18 cellular contexts compared by ENCODE assay signal in genomic region chr17:17353625-17354484, GRCh38. TPM values are rescaled to one million over a fixed set of nuclear protein-coding genes. Genes with fewer than 3 reads are reported as not detected.
A peak's percentile ranks its signal among the peaks of the same experiment; 100 is the strongest.
DNase-seq lines count a peak whose midpoint lies in the region; ATAC-seq, FAIRE-seq and TF ChIP-seq lines count a peak whose summit lies in the region.
"Had no signal": no experiment of that assay in that cellular context is flagged by ENCODE, and none has a peak within 500 bp of the region (broad histone marks: within the 10 kb centered on the region; RNA-seq: fewer than 3 reads in every experiment).

No MANE protein-coding gene starts in this region.

- peaks cover 3 to 6% of the 10 kb centered on the region in 2 donors for H3K27me3 Mint-ChIP-seq in natural killer cell treated with Interleukin-12 subunit alpha and Interleukin-12 subunit beta and Interleukin-15 and Interleukin-18, amount 100 ng/mL, for 72 hours
- no peaks in the 10 kb centered on the region for H3K27me3 Mint-ChIP-seq in natural killer cell (ENCODE audit: low read depth in 2 of 2)
- H3K27me3 Mint-ChIP-seq: CD4-positive, CD25-positive, alpha-beta regulatory T cell had no signal

- TF ChIP-seq POLR2A in H1 (IDR thresholded peaks at IDR 0.05; ENCODE audit: control extremely low read depth in 1 of 2, low read depth in 2 of 2, low read length in 2 of 2), result no peak

- TF ChIP-seq EP300 in H1 (IDR thresholded peaks at IDR 0.05; ENCODE audit: borderline replicate concordance in 1 of 2, low read depth in 2 of 2, low read length in 2 of 2), result no peak

- H3K4me1 Mint-ChIP-seq in natural killer cell treated with Interleukin-12 subunit alpha and Interleukin-12 subunit beta and Interleukin-15 and Interleukin-18, amount 100 ng/mL, for 72 hours (ENCODE audit: low read depth in 2 of 2), result peaks cover 0 to 5% of the 10 kb centered on the region in 2 donors
- H3K4me1 Mint-ChIP-seq in natural killer cell, result no peaks in the 10 kb centered on the region

- H3K79me1 ChIP-seq in H1 (ENCODE audit: low read depth, low read length) (no peaks in the 10 kb centered on the region), trophoblast cell (ENCODE audit: low read length) (peaks cover 5% of the 10 kb centered on the region)

- H2BK12ac ChIP-seq in H1 (ENCODE audit: low read depth, low read length) (no peak overlapping the region), trophoblast cell (ENCODE audit: low read length) (no peak overlapping the region)

- H3K36me3 Mint-ChIP-seq in natural killer cell treated with Interleukin-12 subunit alpha and Interleukin-12 subunit beta and Interleukin-15 and Interleukin-18, amount 100 ng/mL, for 72 hours, result no peaks in the 10 kb centered on the region
- no peaks in the 10 kb centered on the region for H3K36me3 Mint-ChIP-seq in natural killer cell
- H3K36me3 Mint-ChIP-seq: CD4-positive, CD25-positive, alpha-beta regulatory T cell had no signal

- no peak overlapping the region; the same call in 1 of the 2 replicates for H2BK20ac ChIP-seq in H1 (ENCODE audit: low read length)

- 0 out of 2 replicates have a peak overlapping the region, but pooled peaks have one; percentile 11 for H4K8ac ChIP-seq in H1 (ENCODE audit: extremely low read depth, insufficient read depth, low read length)
- no peak overlapping the region for H4K8ac ChIP-seq in trophoblast cell (ENCODE audit: low read depth, low read length)

- H2BK120ac ChIP-seq in H1 (replicated peaks; ENCODE audit: low read depth, low read length) (no peak overlapping the region), trophoblast cell (ENCODE audit: insufficient read depth, low read length, poor library complexity) (no peak overlapping the region)

- no peak for ATAC-seq in natural killer cell treated with Interleukin-12 subunit alpha and Interleukin-12 subunit beta and Interleukin-15 and Interleukin-18, amount 100 ng/mL, for 72 hours
- ATAC-seq in natural killer cell, result no peak
- no peak for ATAC-seq in GM18909 (IDR thresholded peaks at IDR 0.05; ENCODE audit: poor library complexity, unreplicated experiment)
- ATAC-seq in lower lobe of right lung, result no peak
- ATAC-seq in PC-3, result no peak
- ATAC-seq: Panc1 had no signal

- POLR2A ChIA-PET in H1 (lab: Charles Lee; ENCODE audit: partially characterized antibody) (interaction anchor here (1.0 to 2.3 kb wide), 3 partner anchors 141 to 143 kb away, joined by 3 to 13 read pairs (median 5); partner anchors contain the start of gene RASD1), PC-3 (lab: Charles Lee; ENCODE audit: unreplicated experiment) (no interaction called here)

- H3K23ac ChIP-seq in H1 (ENCODE audit: insufficient read length), result no peak overlapping the region
- no peak overlapping the region for H3K23ac ChIP-seq in trophoblast cell (ENCODE audit: low read length)

- TF ChIP-seq CTCF in natural killer cell (IDR thresholded peaks at IDR 0.05) (no peak), H1 (IDR thresholded peaks at IDR 0.05; ENCODE audit: control extremely low read depth in 1 of 3, insufficient read depth in 1 of 3, low read depth in 1 of 3, low read length in 3 of 3) (no peak), lower lobe of right lung (IDR thresholded peaks at IDR 0.05) (no peak), PC-3 (conservative IDR thresholded peaks at IDR 0.05; ENCODE audit: low read depth, low read length) (no peak)

- 87% methylated on average over 14 of the region's 15 CpGs; no CpG with 5 or more reads in 1 of the 2 experiments for WGBS in H1 (ENCODE audit: extremely low coverage in 1 of 2, insufficient coverage in 1 of 2, insufficient read length in 1 of 2, insufficient replicate concordance in 2 of 2, low coverage in 1 of 2, low lambda C conversion rate in 2 of 2, missing lambda C conversion rate in 1 of 2), 2 experiments
- WGBS in trophoblast cell (ENCODE audit: extremely low coverage, insufficient coverage, insufficient read length), result no CpG with 5 or more reads among the region's 15 CpGs

- H2AFZ ChIP-seq in H1 (ENCODE audit: low read length) (no peak overlapping the region), trophoblast cell (ENCODE audit: insufficient read depth, low read length, poor library complexity) (no peak overlapping the region), PC-3 (ENCODE audit: low read length) (no peak overlapping the region)

- no peak for FAIRE-seq in H1 (lab: Jason Lieb, UNC)

- no peak overlapping the region for H4K5ac ChIP-seq in H1 (ENCODE audit: insufficient read length, low read depth, low read length)

- no peaks in the 10 kb centered on the region for H3K27me3 ChIP-seq in H1 (replicated peaks in 1 of 4; ENCODE audit: control insufficient read depth in 3 of 4, extremely low read depth in 1 of 4, insufficient read depth in 3 of 4, low read length in 3 of 4)
- no peaks in the 10 kb centered on the region for H3K27me3 ChIP-seq in trophoblast cell (ENCODE audit: insufficient read depth, low read length)
- H3K27me3 ChIP-seq in lower lobe of right lung (ENCODE audit: low read depth), result no peaks in the 10 kb centered on the region
- H3K27me3 ChIP-seq in PC-3 (ENCODE audit: low read length), result no peaks in the 10 kb centered on the region

- H3K4me1 ChIP-seq in H1 (replicated peaks in 1 of 4; ENCODE audit: control insufficient read depth in 3 of 4, insufficient read depth in 4 of 4, low read length in 3 of 4), result peaks cover 0 to 18% (median 9%) of the 10 kb centered on the region in 4 experiments; a peak in 5 of 7 replicates
- H3K4me1 ChIP-seq in trophoblast cell (ENCODE audit: control insufficient read depth in 1 of 2, insufficient read depth in 2 of 2, low read length in 2 of 2), result peaks cover 27 to 28% of the 10 kb centered on the region in 2 experiments
- peaks cover 10% of the 10 kb centered on the region for H3K4me1 ChIP-seq in lower lobe of right lung
- H3K4me1 ChIP-seq in PC-3 (ENCODE audit: insufficient read depth, low read length), result peaks cover 7% of the 10 kb centered on the region; the same call in 1 of the 2 replicates

- H4K91ac ChIP-seq in H1 (replicated peaks; ENCODE audit: insufficient read length, low read length) (no peak overlapping the region), trophoblast cell (ENCODE audit: low read depth, low read length) (no peak overlapping the region)

- no peak overlapping the region for H2BK5ac ChIP-seq in H1 (ENCODE audit: low read depth, low read length)
- no peak overlapping the region for H2BK5ac ChIP-seq in trophoblast cell (ENCODE audit: low read depth, low read length, poor library complexity)

- H3K36me3 ChIP-seq in H1 (ENCODE audit: control insufficient read depth in 2 of 4, insufficient read depth in 4 of 4, low read length in 3 of 4), result no peaks in the 10 kb centered on the region
- no peaks in the 10 kb centered on the region for H3K36me3 ChIP-seq in trophoblast cell (ENCODE audit: control insufficient read depth in 1 of 2, insufficient read depth in 2 of 2, low read length in 2 of 2)
- no peaks in the 10 kb centered on the region for H3K36me3 ChIP-seq in lower lobe of right lung
- no peaks in the 10 kb centered on the region for H3K36me3 ChIP-seq in PC-3 (ENCODE audit: low read depth, low read length)

- H3K9me2 ChIP-seq in PC-3 (replicated peaks; ENCODE audit: low read length), result no peaks in the 10 kb centered on the region

- CTCF ChIA-PET in H1 (lab: Charles Lee; ENCODE audit: partially characterized antibody) (interaction anchor here (0.6 to 8.0 kb wide), 30 partner anchors 10 to 372 kb away, joined by 3 to 94 read pairs (median 8); partner anchors contain the start of gene RASD1), PC-3 (lab: Charles Lee) (interaction anchor here (0.6 to 1.1 kb wide), 2 partner anchors 73 to 208 kb away, joined by 3 to 5 read pairs; no protein-coding TSS in a partner anchor)

- no peak for TF ChIP-seq RAD21 in H1 (IDR thresholded peaks at IDR 0.05 in 1 of 2, conservative IDR thresholded peaks at IDR 0.05 in 1 of 2; ENCODE audit: low read depth in 2 of 2, low read length in 2 of 2)

- H3K4me3 Mint-ChIP-seq in natural killer cell treated with Interleukin-12 subunit alpha and Interleukin-12 subunit beta and Interleukin-15 and Interleukin-18, amount 100 ng/mL, for 72 hours, result no peak overlapping the region
- H3K4me3 Mint-ChIP-seq in natural killer cell, result no peak overlapping the region
- H3K4me3 Mint-ChIP-seq: CD4-positive, CD25-positive, alpha-beta regulatory T cell had no signal

- H3K14ac ChIP-seq in H1 (ENCODE audit: insufficient read length), result no peak overlapping the region
- H3K14ac ChIP-seq in trophoblast cell (ENCODE audit: low read length), result no peak overlapping the region

- H3K4me2 ChIP-seq in H1 (ENCODE audit: insufficient read depth in 1 of 2, low read depth in 2 of 2, low read length in 2 of 2), result no peak overlapping the region
- H3K4me2 ChIP-seq in trophoblast cell (ENCODE audit: low read length), result no peak overlapping the region
- H3K4me2 ChIP-seq in PC-3 (ENCODE audit: low read length), result no peak overlapping the region

- no peak overlapping the region for H3K56ac ChIP-seq in H1 (replicated peaks; ENCODE audit: insufficient read length, low read depth, low read length)

- H3K4me3 ChIP-seq in H1 (ENCODE audit: extremely low read depth in 1 of 4, insufficient read depth in 2 of 4, low read depth in 3 of 4, low read length in 4 of 4) (no peak overlapping the region), trophoblast cell (ENCODE audit: low read depth, low read length) (no peak overlapping the region), lower lobe of right lung (no peak overlapping the region), PC-3 (ENCODE audit: low read length) (no peak overlapping the region)

- no peak overlapping the region for H2AK5ac ChIP-seq in H1 (ENCODE audit: low read depth, low read length)
- H2AK5ac ChIP-seq in trophoblast cell (ENCODE audit: low read length), result peak overlapping the region; percentile 35

- no peak overlapping the region for H3K4ac ChIP-seq in H1 (replicated peaks; ENCODE audit: insufficient read length, low read depth, low read length)
- H3K4ac ChIP-seq in trophoblast cell (ENCODE audit: low read depth, low read length), result no peak overlapping the region

- no peaks in the 10 kb centered on the region for H3K23me2 ChIP-seq in H1 (ENCODE audit: low read depth, low read length)

- H3K27ac Mint-ChIP-seq in natural killer cell treated with Interleukin-12 subunit alpha and Interleukin-12 subunit beta and Interleukin-15 and Interleukin-18, amount 100 ng/mL, for 72 hours, result no peak overlapping the region
- H3K27ac Mint-ChIP-seq in natural killer cell, result no peak overlapping the region
- H3K27ac Mint-ChIP-seq: CD4-positive, CD25-positive, alpha-beta regulatory T cell had no signal

- 0 out of 2 replicates have a peak overlapping the region, but pooled peaks have one; percentile 72 for H2BK15ac ChIP-seq in H1 (ENCODE audit: low read length)

- H3K9me3 ChIP-seq in H1 (ENCODE audit: insufficient read depth in 2 of 2, low read depth in 1 of 2, low read length in 1 of 2) (no peaks in the 10 kb centered on the region), trophoblast cell (ENCODE audit: insufficient read depth, low read depth, low read length) (no peaks in the 10 kb centered on the region), lower lobe of right lung (no peaks in the 10 kb centered on the region), PC-3 (ENCODE audit: low read length) (no peaks in the 10 kb centered on the region)

- no peaks in the 10 kb centered on the region for H3K79me2 ChIP-seq in H1 (ENCODE audit: control insufficient read depth in 1 of 2, insufficient read depth in 2 of 2, low read length in 2 of 2)
- no peaks in the 10 kb centered on the region for H3K79me2 ChIP-seq in trophoblast cell (ENCODE audit: control insufficient read depth, insufficient read depth, low read length, poor library complexity)
- no peaks in the 10 kb centered on the region for H3K79me2 ChIP-seq in PC-3 (ENCODE audit: low read length)

- DNase-seq in natural killer cell treated with Interleukin-12 subunit alpha and Interleukin-12 subunit beta and Interleukin-15 and Interleukin-18, amount 100 ng/mL, for 72 hours (ENCODE audit: low spot score), result peak; percentile 45
- DNase-seq in natural killer cell, result no peak
- no peak for DNase-seq in H1 (ENCODE audit: low read depth in 1 of 2, low spot score in 2 of 2)
- no peak for DNase-seq in trophoblast cell
- no peak for DNase-seq in lower lobe of right lung
- DNase-seq in PC-3, result no peak
- DNase-seq: ACHN; Calu3; CD4-positive, CD25-positive, alpha-beta regulatory T cell; DND-41; GF-D8; Karpas-422; MM.1S; NCI-H1105 treated with DMSO at 0.1 percent for 48 hours; NCI-H187 treated with DMSO at 0.1 percent for 48 hours; NCI-H774 had no signal

- H4K20me1 ChIP-seq in H1 (replicated peaks in 1 of 2; ENCODE audit: control insufficient read depth in 1 of 2, insufficient read depth in 2 of 2, low read length in 2 of 2) (no peaks in the 10 kb centered on the region), PC-3 (ENCODE audit: low read length) (no peaks in the 10 kb centered on the region)

- H4K12ac ChIP-seq in trophoblast cell (ENCODE audit: low read depth, low read length), result no peak overlapping the region

- BruUV-seq in PC-3 (replicated peaks; lab: Mats Ljungman, UMichigan), result no TSS peak

- H3K9me3 Mint-ChIP-seq in natural killer cell treated with Interleukin-12 subunit alpha and Interleukin-12 subunit beta and Interleukin-15 and Interleukin-18, amount 100 ng/mL, for 72 hours, result no peaks in the 10 kb centered on the region
- H3K9me3 Mint-ChIP-seq in natural killer cell, result no peaks in the 10 kb centered on the region

- H3K9ac ChIP-seq in H1 (replicated peaks in 1 of 4; ENCODE audit: extremely low read depth in 1 of 4, low read depth in 3 of 4, low read length in 3 of 4), result no peak overlapping the region; a peak in 1 of 7 replicates
- H3K9ac ChIP-seq in trophoblast cell (ENCODE audit: low read length), result no peak overlapping the region
- no peak overlapping the region for H3K9ac ChIP-seq in PC-3 (ENCODE audit: low read length)

- H3K27ac ChIP-seq in H1 (ENCODE audit: low read depth, low read length) (no peak overlapping the region), trophoblast cell (ENCODE audit: low read depth, low read length) (no peak overlapping the region), lower lobe of right lung (no peak overlapping the region), PC-3 (ENCODE audit: low read length) (no peak overlapping the region)

- intact Hi-C loops in natural killer cell (cut with micrococcal nuclease), result no loop called here
- intact Hi-C loops in lower lobe of right lung (cut with DNase I), result no loop called here
- intact Hi-C loops in PC-3 (cut with micrococcal nuclease), result no loop called here

- H3K18ac ChIP-seq in H1 (ENCODE audit: extremely low read depth, low read length), result no peak overlapping the region
- H3K18ac ChIP-seq in trophoblast cell (ENCODE audit: low read length), result no peak overlapping the region

- H3F3A ChIP-seq in PC-3 (ENCODE audit: low read length, unreplicated experiment), result no peaks in the 10 kb centered on the region

RNA-seq across cellular contexts. Expression of gene NT5M, which starts 50.7 kb away (rescaled TPM):
- total RNA-seq in natural killer cell treated with Interleukin-12 subunit alpha and Interleukin-12 subunit beta and Interleukin-15 and Interleukin-18, amount 100 ng/mL, for 72 hours, result 1 to 10 TPM; 2.0 to 4.5 TPM
- total RNA-seq in natural killer cell (1 to 10 TPM; 3.5 to 4.4 (median 4.1) TPM), lower lobe of right lung (1.1 TPM), PC-3 (2014; rRNA removed) (8.6 TPM in 2 replicates)
- total RNA-seq in H1 (2021; fragmentation: NEBNext Ultra II Directional; extraction: Animal tissue kit (Norgen Biotek cat#: 25700)), result 7.6 and 8.7 TPM in 2 replicates
- 16.2 and 18.2 TPM in 2 replicates for polyA plus RNA-seq in H1 (2011; rRNA removed)
- polyA plus RNA-seq in H1 (2011; cell fraction: cytosol; rRNA removed), result 12.7 TPM
- polyA plus RNA-seq in H1 (2011; cell fraction: nucleus; rRNA removed), result 22.8 TPM
- polyA plus RNA-seq in H1 (2012, experiment 1 of 2), result 5.9 to 11.0 TPM (median 9.7 TPM) in 4 replicates
- 9.6 TPM for polyA plus RNA-seq in H1 (2012, experiment 2 of 2)
- 6.6 TPM for polyA plus RNA-seq in H1 (2013, experiment 1 of 2)
- polyA plus RNA-seq in H1 (2013, experiment 2 of 2), result 5.7 TPM
- polyA minus RNA-seq in H1 (2011; rRNA and poly(A)+ RNA removed), result 2.7 and 3.3 TPM in 2 replicates
- 5.1 TPM for polyA minus RNA-seq in H1 (2011; cell fraction: cytosol; rRNA and poly(A)+ RNA removed)
- polyA minus RNA-seq in H1 (2011; cell fraction: nucleus; rRNA and poly(A)+ RNA removed), result 8.6 TPM
- 0.96 and 1.1 TPM in 2 replicates for polyA plus RNA-seq in trophoblast cell (2013)
